ENCODE assay signal across 1 cellular context in genomic region chr1:15177710-15178166, GRCh38.
TF ChIP-seq lines count a peak whose summit lies in the region.

No MANE protein-coding gene starts in this region.

TF ChIP-seq in SK-N-SH, 30 proteins besides CTCF, POLR2A, EP300 and RAD21 (continued from another document):
- TF ChIP-seq REST (IDR thresholded peaks at IDR 0.05; ENCODE audit: low read depth, low read length) (no peak), CHD2 (IDR thresholded peaks at IDR 0.05; ENCODE audit: low read length, partially characterized antibody) (no peak), RCOR1 (IDR thresholded peaks at IDR 0.05; ENCODE audit: low read length) (no peak)
